20 cellular contexts compared by ENCODE assay signal in genomic region chr7:94228223-94228622, GRCh38.
"Had no signal": no experiment of that assay in that cellular context is flagged by ENCODE, and none has a peak within 500 bp of the region (broad histone marks: within the 10 kb centered on the region; RNA-seq: fewer than 3 reads in every experiment).

No MANE protein-coding gene starts in this region.

- ATAC-seq: activated T-helper 17 cell treated with anti-CD3 and anti-CD28 coated beads, Interleukin-2, amount 50 U/mL, for 72 hours; PC-3; T-helper 17 cell had no signal

- H3K4me1 Mint-ChIP-seq: activated CD4-positive, alpha-beta memory T cell treated with anti-CD3 and anti-CD28 coated beads, Interleukin-2, amount 10 ng/mL, durations not matched to agents 7 days and 5 days; activated CD4-positive, alpha-beta T cell treated with anti-CD3 and anti-CD28 coated beads, Interleukin-2, amount 10 ng/mL, durations not matched to agents 7 days and 5 days; activated T-helper 17 cell treated with anti-CD3 and anti-CD28 coated beads, Interleukin-2, amount 50 U/mL, for 72 hours; T-helper 17 cell had no signal

- H3K9me3 Mint-ChIP-seq: activated CD4-positive, alpha-beta memory T cell treated with anti-CD3 and anti-CD28 coated beads, Interleukin-2, amount 10 ng/mL, durations not matched to agents 7 days and 5 days; activated CD4-positive, alpha-beta T cell treated with anti-CD3 and anti-CD28 coated beads, Interleukin-2, amount 10 ng/mL, durations not matched to agents 7 days and 5 days; activated naive CD4-positive, alpha-beta T cell treated with anti-CD3 and anti-CD28 coated beads for 36 hours; activated T-helper 17 cell treated with anti-CD3 and anti-CD28 coated beads, Interleukin-2, amount 50 U/mL, for 72 hours had no signal

- H3K27me3 ChIP-seq: brain microvascular endothelial cell, cardiac muscle cell had no signal

- H3K27ac ChIP-seq: brain microvascular endothelial cell, cardiac muscle cell, KMS-11 had no signal

- H3K36me3 Mint-ChIP-seq: activated naive CD8-positive, alpha-beta T cell had no signal

- H3K4me3 ChIP-seq: cardiac muscle cell had no signal

- H3K9ac ChIP-seq: KMS-11 had no signal

- DNase-seq: activated CD4-positive, alpha-beta memory T cell treated with anti-CD3 and anti-CD28 coated beads, Interleukin-2, amount 10 ng/mL, durations not matched to agents 7 days and 5 days; activated CD4-positive, alpha-beta T cell treated with anti-CD3 and anti-CD28 coated beads, Interleukin-2, amount 10 ng/mL, durations not matched to agents 7 days and 5 days; activated CD4-positive, CD25-positive, alpha-beta regulatory T cell; activated gamma-delta T cell; activated naive CD4-positive, alpha-beta T cell treated with anti-CD3 and anti-CD28 coated beads for 36 hours; activated T-cell treated with anti-CD3 and anti-CD28 coated beads for 4 hours; activated T-cell treated with anti-CD3 and anti-CD28 coated beads, Interleukin-2, amount 50 U/mL, for 48 hours; brain microvascular endothelial cell; NCI-H1105; NCI-H1436; NCI-H187; NCI-H2081; PC-3; SHP77; T-helper 17 cell; T-helper 9 cell had no signal

- H3K4me3 Mint-ChIP-seq: activated CD4-positive, alpha-beta memory T cell treated with anti-CD3 and anti-CD28 coated beads, Interleukin-2, amount 10 ng/mL, durations not matched to agents 7 days and 5 days; activated CD4-positive, alpha-beta T cell treated with anti-CD3 and anti-CD28 coated beads, Interleukin-2, amount 10 ng/mL, durations not matched to agents 7 days and 5 days; activated naive CD4-positive, alpha-beta T cell treated with anti-CD3 and anti-CD28 coated beads for 36 hours; activated naive CD8-positive, alpha-beta T cell; activated T-helper 17 cell treated with anti-CD3 and anti-CD28 coated beads, Interleukin-2, amount 50 U/mL, for 72 hours; T-helper 17 cell had no signal

- H3K27me3 Mint-ChIP-seq: activated CD4-positive, alpha-beta memory T cell treated with anti-CD3 and anti-CD28 coated beads, Interleukin-2, amount 10 ng/mL, durations not matched to agents 7 days and 5 days; activated CD4-positive, alpha-beta T cell treated with anti-CD3 and anti-CD28 coated beads, Interleukin-2, amount 10 ng/mL, durations not matched to agents 7 days and 5 days; activated naive CD8-positive, alpha-beta T cell; T-helper 17 cell had no signal

- H3K27ac Mint-ChIP-seq: activated CD4-positive, alpha-beta memory T cell treated with anti-CD3 and anti-CD28 coated beads, Interleukin-2, amount 10 ng/mL, durations not matched to agents 7 days and 5 days; activated CD4-positive, alpha-beta T cell treated with anti-CD3 and anti-CD28 coated beads, Interleukin-2, amount 10 ng/mL, durations not matched to agents 7 days and 5 days; activated naive CD4-positive, alpha-beta T cell treated with anti-CD3 and anti-CD28 coated beads for 36 hours; activated naive CD8-positive, alpha-beta T cell; activated T-helper 17 cell treated with anti-CD3 and anti-CD28 coated beads, Interleukin-2, amount 50 U/mL, for 72 hours; T-helper 17 cell had no signal

- H3K36me3 ChIP-seq: brain microvascular endothelial cell, cardiac muscle cell had no signal
